26 cellular contexts compared by ENCODE assay signal in the genomic region with DNA sequence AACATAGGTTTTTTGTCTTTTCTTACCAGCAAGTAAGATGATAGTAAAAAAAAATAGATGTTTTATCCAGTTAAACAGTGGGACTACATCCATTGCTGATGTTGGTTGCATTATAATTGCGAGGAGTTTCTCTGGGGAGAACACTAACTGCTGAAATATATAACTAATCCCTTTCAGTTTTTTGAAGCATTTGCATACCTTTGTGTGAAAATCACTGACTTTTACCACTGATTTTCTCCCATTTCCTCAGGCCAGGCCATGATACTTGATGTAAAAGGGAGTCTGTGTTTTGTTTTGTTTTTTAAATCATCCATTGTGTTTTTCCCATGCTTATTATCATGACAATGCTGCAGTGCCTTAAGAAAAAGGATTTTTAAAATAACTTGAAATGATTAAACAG.
"Had no signal": no experiment of that assay in that cellular context is flagged by ENCODE, and none has a peak within 500 bp of the region (broad histone marks: within the 10 kb centered on the region; RNA-seq: fewer than 3 reads in every experiment).

No MANE protein-coding gene starts in this region.

- H3K27me3 ChIP-seq: esophagus squamous epithelium, hepatocyte, left lung, ovary, sigmoid colon, stomach, thyroid gland had no signal

- H3K9me3 Mint-ChIP-seq: mesothelial cell of epicardium, naive B cell, neural crest cell had no signal

- H3K36me3 ChIP-seq: esophagus squamous epithelium, left lung, ovary, sigmoid colon, stomach, thyroid gland had no signal

- H3K4me3 Mint-ChIP-seq: effector memory CD8-positive, alpha-beta T cell; mesothelial cell of epicardium; naive B cell; natural killer cell treated with Interleukin-12 subunit alpha and Interleukin-12 subunit beta and Interleukin-15 and Interleukin-18, amount 100 ng/mL, for 72 hours; neural crest cell; stimulated activated effector memory CD8-positive, alpha-beta T cell treated with anti-CD3 and anti-CD28 coated beads, Interleukin-12 subunit alpha, Interleukin-12 subunit beta, amount 100 ng/mL, for 72 hours had no signal

- H3K4me2 ChIP-seq: hepatocyte had no signal

- H3K79me2 ChIP-seq: hepatocyte had no signal

- H3K4me1 ChIP-seq: esophagus squamous epithelium, left lung, psoas muscle, sigmoid colon, stomach, thyroid gland had no signal

- H3K4me1 Mint-ChIP-seq: naive B cell; stimulated activated effector memory CD8-positive, alpha-beta T cell treated with anti-CD3 and anti-CD28 coated beads, Interleukin-12 subunit alpha, Interleukin-12 subunit beta, amount 100 ng/mL, for 72 hours had no signal

- ATAC-seq: effector memory CD8-positive, alpha-beta T cell; left cardiac atrium; left lung; mucosa of descending colon; natural killer cell treated with Interleukin-12 subunit alpha and Interleukin-12 subunit beta and Interleukin-15 and Interleukin-18, amount 100 ng/mL, for 72 hours; psoas muscle; right cardiac atrium; stimulated activated effector memory CD8-positive, alpha-beta T cell treated with anti-CD3 and anti-CD28 coated beads, Interleukin-12 subunit alpha, Interleukin-12 subunit beta, amount 100 ng/mL, for 72 hours had no signal

- DNase-seq: cortex of kidney; effector memory CD8-positive, alpha-beta T cell; erythroblast; esophagus squamous epithelium; left cardiac atrium; left lung; mesenchymal stem cell; mucosa of descending colon; naive B cell; occipital lobe; ovary; posterior cingulate gyrus; psoas muscle; right cardiac atrium; sigmoid colon; stimulated activated CD4-positive, alpha-beta T cell treated with anti-CD3 and anti-CD28 coated beads, Interleukin-2, amount 100 ng/mL, for 24 hours; stimulated activated CD4-positive, alpha-beta T cell treated with anti-CD3 and anti-CD28 coated beads, Interleukin-4, amount 100 ng/mL, for 24 hours; stimulated activated naive CD4-positive, alpha-beta T cell treated with Interleukin-2 at 50 U/mL for 16 hours; stomach; thyroid gland; trophoblast cell had no signal

- H3K27me3 Mint-ChIP-seq: effector memory CD8-positive, alpha-beta T cell; naive B cell; natural killer cell treated with Interleukin-12 subunit alpha and Interleukin-12 subunit beta and Interleukin-15 and Interleukin-18, amount 100 ng/mL, for 72 hours had no signal

- H3K4me3 ChIP-seq: esophagus squamous epithelium, hepatocyte, left lung, mucosa of descending colon, ovary, psoas muscle, sigmoid colon, stomach, thyroid gland had no signal

- H3K36me3 Mint-ChIP-seq: naive B cell; natural killer cell treated with Interleukin-12 subunit alpha and Interleukin-12 subunit beta and Interleukin-15 and Interleukin-18, amount 100 ng/mL, for 72 hours; stimulated activated effector memory CD8-positive, alpha-beta T cell treated with anti-CD3 and anti-CD28 coated beads, Interleukin-12 subunit alpha, Interleukin-12 subunit beta, amount 100 ng/mL, for 72 hours had no signal

- H3K27ac Mint-ChIP-seq: effector memory CD8-positive, alpha-beta T cell; mesothelial cell of epicardium; natural killer cell treated with Interleukin-12 subunit alpha and Interleukin-12 subunit beta and Interleukin-15 and Interleukin-18, amount 100 ng/mL, for 72 hours; stimulated activated effector memory CD8-positive, alpha-beta T cell treated with anti-CD3 and anti-CD28 coated beads, Interleukin-12 subunit alpha, Interleukin-12 subunit beta, amount 100 ng/mL, for 72 hours had no signal

- H2AFZ ChIP-seq: hepatocyte had no signal

- H3K9me3 ChIP-seq: esophagus squamous epithelium, left lung, mucosa of descending colon, ovary, psoas muscle, sigmoid colon, stomach, thyroid gland had no signal

- H3K27ac ChIP-seq: esophagus squamous epithelium, hepatocyte, left lung, ovary, psoas muscle, sigmoid colon, stomach, thyroid gland had no signal
